In the genomic region with DNA sequence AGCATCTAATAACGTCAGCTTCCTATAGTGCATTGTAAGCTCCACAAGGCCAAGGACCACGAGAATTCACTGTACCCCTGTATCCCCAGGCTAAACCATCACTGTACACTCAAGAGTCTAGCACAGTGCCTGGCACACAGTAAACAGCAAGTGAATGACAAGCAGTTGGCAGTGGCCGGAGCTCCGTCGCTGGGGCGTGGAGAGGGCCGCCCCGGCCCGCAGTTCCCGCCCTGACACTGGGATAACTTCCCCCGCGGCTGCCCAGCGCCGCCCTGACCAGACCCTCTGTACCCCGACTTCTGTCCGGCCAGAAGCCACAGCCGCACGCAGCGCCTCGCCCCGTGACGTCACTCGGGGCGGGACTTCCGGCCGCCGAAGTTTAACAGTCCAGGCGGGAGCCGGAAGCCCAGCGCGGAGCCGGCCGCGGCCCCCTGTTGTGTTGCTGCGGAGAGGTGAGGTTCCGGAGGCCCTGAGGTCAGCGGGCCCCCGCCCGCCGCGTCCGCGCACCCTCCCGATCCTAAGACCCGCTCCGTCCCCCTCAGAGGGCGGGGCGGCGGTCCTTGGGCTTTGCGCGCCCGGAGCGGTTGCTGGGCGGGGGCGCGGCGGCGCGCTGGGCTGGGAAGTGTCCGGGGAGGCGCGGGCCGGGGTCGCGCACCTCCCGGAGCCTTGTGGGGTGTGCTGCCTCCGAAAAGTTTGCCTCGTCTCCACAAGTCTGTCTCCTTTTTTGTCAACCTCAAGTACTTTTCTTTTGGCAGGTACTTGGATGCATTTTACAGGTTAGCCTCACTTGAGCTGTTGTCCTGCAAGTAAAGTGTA, we compare ENCODE assay signal across 1 cellular context.
TF ChIP-seq lines count a peak whose summit lies in the region.

A gene with protein sequence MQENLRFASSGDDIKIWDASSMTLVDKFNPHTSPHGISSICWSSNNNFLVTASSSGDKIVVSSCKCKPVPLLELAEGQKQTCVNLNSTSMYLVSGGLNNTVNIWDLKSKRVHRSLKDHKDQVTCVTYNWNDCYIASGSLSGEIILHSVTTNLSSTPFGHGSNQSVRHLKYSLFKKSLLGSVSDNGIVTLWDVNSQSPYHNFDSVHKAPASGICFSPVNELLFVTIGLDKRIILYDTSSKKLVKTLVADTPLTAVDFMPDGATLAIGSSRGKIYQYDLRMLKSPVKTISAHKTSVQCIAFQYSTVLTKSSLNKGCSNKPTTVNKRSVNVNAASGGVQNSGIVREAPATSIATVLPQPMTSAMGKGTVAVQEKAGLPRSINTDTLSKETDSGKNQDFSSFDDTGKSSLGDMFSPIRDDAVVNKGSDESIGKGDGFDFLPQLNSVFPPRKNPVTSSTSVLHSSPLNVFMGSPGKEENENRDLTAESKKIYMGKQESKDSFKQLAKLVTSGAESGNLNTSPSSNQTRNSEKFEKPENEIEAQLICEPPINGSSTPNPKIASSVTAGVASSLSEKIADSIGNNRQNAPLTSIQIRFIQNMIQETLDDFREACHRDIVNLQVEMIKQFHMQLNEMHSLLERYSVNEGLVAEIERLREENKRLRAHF (plus strand): TSS at position 409 of the 816 bp plus-strand sequence. CDS start 2,503 bp downstream, outside the sequence.

TF ChIP-seq in K562, 482 proteins besides CTCF, POLR2A, EP300 and RAD21 (continued from another document and continues in another):
- TF ChIP-seq, protein P1, sequence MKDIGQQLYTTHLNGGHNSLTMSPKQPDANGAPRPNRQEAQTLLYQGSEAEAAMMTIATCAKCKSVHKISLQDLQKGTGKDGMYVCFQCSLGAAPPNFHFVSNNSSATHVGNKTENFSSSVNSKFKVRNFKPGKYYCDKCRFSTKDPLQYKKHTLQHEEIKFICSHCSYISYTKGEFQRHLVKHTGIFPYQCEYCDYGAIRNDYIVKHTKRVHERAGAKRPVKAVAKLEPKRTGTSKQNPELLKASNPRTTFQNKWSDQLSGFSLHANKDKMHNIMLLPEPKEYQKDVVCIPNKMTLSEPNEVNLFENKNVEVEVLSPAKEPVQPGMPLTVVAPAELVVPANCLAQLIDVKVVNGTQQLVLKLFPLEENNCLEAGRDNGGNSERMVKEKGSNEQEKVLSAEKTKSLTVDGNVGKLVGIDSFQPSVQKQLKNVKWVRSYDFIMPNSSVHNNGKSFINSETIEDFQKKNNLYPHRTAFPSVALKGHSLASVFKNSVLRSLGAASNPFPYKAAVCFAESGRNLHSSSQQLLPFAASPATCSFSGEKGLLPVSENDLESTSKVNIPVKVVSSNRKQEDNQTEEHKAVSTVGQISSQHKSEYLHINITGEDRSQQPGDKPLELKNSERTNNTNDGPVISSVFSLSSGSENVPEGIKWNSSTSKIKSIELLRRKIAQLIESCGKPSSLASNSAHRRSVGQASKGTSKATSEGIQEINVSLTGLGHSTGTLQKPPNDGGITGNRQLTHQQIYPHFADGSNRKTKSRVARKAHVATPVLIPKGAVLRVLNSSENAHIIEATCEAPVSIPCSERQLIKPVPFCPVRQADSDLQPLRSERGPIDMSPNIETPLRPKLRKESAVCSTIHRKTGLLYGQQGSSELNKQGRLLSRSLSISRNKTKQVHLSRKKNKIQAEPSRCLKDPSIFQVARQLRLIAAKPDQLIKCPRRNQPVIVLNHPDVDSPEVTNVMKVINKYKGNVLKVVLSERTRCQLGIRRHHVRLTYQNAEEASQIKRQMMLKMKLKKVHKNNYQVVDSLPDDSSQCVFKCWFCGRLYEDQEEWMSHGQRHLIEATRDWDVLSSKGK (CRISPR knock-in tag; IDR thresholded peaks at IDR 0.05) = no peak
- TF ChIP-seq RB1 (IDR thresholded peaks at IDR 0.05; ENCODE audit: low read depth) (peak; percentile 85), ZBTB7A (IDR thresholded peaks at IDR 0.05; ENCODE audit: borderline replicate concordance, control insufficient read depth, low read depth, low read length) (peak; percentile 94), SIX5 (IDR thresholded peaks at IDR 0.05; ENCODE audit: borderline replicate concordance in 1 of 2, insufficient read depth in 1 of 2, low read depth in 1 of 2, low read length in 2 of 2) (no peak), ZNF384 (IDR thresholded peaks at IDR 0.05; ENCODE audit: low read depth, low read length) (no peak), HEY1 (CRISPR knock-in tag; IDR thresholded peaks at IDR 0.05; ENCODE audit: borderline replicate concordance) (no peak), KDM1A (IDR thresholded peaks at IDR 0.05) (peak; percentile 86 to 91), ZNF197 (CRISPR knock-in tag; IDR thresholded peaks at IDR 0.05; ENCODE audit: low read depth) (no peak), TAF15 (IDR thresholded peaks at IDR 0.05; ENCODE audit: low read depth, low read length) (no peak), NFE2 (IDR thresholded peaks at IDR 0.05; ENCODE audit: low read depth) (no peak), KLF16 (IDR thresholded peaks at IDR 0.05) (no peak), TCF7L2 (IDR thresholded peaks at IDR 0.05; ENCODE audit: low read depth, low read length) (no peak), FOXJ2 (tag; IDR thresholded peaks at IDR 0.05) (no peak), SAFB2 (IDR thresholded peaks at IDR 0.05; ENCODE audit: borderline replicate concordance, low read depth, low read length, severe bottlenecking) (no peak), FOXJ3 (CRISPR knock-in tag; IDR thresholded peaks at IDR 0.05) (no peak), JUN (IDR thresholded peaks at IDR 0.05; ENCODE audit: borderline replicate concordance, low read depth, low read length) (no peak), JUN (CRISPR knock-in tag; IDR thresholded peaks at IDR 0.05; ENCODE audit: borderline replicate concordance) (no peak), TEAD2 (tag; IDR thresholded peaks at IDR 0.05) (no peak), PML (IDR thresholded peaks at IDR 0.05; ENCODE audit: low read length) (no peak; the same call in 1 of the 2 replicates), ASH1L (IDR thresholded peaks at IDR 0.05; ENCODE audit: borderline replicate concordance, low read depth, partially characterized antibody) (no peak), ZC3H11A (IDR thresholded peaks at IDR 0.05; ENCODE audit: low read depth, low read length) (no peak), MYNN (IDR thresholded peaks at IDR 0.05) (no peak), MYNN (CRISPR knock-in tag; IDR thresholded peaks at IDR 0.05) (no peak), ZNF766 (CRISPR knock-in tag; conservative IDR thresholded peaks at IDR 0.05) (peak; percentile 80)
- TF ChIP-seq, protein P2, sequence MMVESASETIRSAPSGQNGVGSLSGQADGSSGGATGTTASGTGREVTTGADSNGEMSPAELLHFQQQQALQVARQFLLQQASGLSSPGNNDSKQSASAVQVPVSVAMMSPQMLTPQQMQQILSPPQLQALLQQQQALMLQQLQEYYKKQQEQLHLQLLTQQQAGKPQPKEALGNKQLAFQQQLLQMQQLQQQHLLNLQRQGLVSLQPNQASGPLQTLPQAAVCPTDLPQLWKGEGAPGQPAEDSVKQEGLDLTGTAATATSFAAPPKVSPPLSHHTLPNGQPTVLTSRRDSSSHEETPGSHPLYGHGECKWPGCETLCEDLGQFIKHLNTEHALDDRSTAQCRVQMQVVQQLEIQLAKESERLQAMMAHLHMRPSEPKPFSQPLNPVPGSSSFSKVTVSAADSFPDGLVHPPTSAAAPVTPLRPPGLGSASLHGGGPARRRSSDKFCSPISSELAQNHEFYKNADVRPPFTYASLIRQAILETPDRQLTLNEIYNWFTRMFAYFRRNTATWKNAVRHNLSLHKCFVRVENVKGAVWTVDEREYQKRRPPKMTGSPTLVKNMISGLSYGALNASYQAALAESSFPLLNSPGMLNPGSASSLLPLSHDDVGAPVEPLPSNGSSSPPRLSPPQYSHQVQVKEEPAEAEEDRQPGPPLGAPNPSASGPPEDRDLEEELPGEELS (CRISPR knock-in tag; IDR thresholded peaks at IDR 0.05; ENCODE audit: borderline replicate concordance) = no peak
- TF ChIP-seq, protein P3, sequence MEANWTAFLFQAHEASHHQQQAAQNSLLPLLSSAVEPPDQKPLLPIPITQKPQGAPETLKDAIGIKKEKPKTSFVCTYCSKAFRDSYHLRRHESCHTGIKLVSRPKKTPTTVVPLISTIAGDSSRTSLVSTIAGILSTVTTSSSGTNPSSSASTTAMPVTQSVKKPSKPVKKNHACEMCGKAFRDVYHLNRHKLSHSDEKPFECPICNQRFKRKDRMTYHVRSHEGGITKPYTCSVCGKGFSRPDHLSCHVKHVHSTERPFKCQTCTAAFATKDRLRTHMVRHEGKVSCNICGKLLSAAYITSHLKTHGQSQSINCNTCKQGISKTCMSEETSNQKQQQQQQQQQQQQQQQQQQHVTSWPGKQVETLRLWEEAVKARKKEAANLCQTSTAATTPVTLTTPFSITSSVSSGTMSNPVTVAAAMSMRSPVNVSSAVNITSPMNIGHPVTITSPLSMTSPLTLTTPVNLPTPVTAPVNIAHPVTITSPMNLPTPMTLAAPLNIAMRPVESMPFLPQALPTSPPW (CRISPR knock-in tag; IDR thresholded peaks at IDR 0.05) = peak; percentile 89
- TF ChIP-seq, protein P4, sequence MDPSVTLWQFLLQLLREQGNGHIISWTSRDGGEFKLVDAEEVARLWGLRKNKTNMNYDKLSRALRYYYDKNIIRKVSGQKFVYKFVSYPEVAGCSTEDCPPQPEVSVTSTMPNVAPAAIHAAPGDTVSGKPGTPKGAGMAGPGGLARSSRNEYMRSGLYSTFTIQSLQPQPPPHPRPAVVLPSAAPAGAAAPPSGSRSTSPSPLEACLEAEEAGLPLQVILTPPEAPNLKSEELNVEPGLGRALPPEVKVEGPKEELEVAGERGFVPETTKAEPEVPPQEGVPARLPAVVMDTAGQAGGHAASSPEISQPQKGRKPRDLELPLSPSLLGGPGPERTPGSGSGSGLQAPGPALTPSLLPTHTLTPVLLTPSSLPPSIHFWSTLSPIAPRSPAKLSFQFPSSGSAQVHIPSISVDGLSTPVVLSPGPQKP (CRISPR knock-in tag; IDR thresholded peaks at IDR 0.05) = no peak
- TF ChIP-seq, protein P5, sequence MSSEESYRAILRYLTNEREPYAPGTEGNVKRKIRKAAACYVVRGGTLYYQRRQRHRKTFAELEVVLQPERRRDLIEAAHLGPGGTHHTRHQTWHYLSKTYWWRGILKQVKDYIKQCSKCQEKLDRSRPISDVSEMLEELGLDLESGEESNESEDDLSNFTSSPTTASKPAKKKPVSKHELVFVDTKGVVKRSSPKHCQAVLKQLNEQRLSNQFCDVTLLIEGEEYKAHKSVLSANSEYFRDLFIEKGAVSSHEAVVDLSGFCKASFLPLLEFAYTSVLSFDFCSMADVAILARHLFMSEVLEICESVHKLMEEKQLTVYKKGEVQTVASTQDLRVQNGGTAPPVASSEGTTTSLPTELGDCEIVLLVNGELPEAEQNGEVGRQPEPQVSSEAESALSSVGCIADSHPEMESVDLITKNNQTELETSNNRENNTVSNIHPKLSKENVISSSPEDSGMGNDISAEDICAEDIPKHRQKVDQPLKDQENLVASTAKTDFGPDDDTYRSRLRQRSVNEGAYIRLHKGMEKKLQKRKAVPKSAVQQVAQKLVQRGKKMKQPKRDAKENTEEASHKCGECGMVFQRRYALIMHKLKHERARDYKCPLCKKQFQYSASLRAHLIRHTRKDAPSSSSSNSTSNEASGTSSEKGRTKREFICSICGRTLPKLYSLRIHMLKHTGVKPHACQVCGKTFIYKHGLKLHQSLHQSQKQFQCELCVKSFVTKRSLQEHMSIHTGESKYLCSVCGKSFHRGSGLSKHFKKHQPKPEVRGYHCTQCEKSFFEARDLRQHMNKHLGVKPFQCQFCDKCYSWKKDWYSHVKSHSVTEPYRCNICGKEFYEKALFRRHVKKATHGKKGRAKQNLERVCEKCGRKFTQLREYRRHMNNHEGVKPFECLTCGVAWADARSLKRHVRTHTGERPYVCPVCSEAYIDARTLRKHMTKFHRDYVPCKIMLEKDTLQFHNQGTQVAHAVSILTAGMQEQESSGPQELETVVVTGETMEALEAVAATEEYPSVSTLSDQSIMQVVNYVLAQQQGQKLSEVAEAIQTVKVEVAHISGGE (CRISPR knock-in tag; IDR thresholded peaks at IDR 0.05) = peak; percentile 62 to 96 (median 63); a peak in 4 of 6 replicates
- TF ChIP-seq, protein P6, sequence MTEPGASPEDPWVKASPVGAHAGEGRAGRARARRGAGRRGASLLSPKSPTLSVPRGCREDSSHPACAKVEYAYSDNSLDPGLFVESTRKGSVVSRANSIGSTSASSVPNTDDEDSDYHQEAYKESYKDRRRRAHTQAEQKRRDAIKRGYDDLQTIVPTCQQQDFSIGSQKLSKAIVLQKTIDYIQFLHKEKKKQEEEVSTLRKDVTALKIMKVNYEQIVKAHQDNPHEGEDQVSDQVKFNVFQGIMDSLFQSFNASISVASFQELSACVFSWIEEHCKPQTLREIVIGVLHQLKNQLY (CRISPR knock-in tag; conservative IDR thresholded peaks at IDR 0.05) = no peak
- TF ChIP-seq, protein P7, sequence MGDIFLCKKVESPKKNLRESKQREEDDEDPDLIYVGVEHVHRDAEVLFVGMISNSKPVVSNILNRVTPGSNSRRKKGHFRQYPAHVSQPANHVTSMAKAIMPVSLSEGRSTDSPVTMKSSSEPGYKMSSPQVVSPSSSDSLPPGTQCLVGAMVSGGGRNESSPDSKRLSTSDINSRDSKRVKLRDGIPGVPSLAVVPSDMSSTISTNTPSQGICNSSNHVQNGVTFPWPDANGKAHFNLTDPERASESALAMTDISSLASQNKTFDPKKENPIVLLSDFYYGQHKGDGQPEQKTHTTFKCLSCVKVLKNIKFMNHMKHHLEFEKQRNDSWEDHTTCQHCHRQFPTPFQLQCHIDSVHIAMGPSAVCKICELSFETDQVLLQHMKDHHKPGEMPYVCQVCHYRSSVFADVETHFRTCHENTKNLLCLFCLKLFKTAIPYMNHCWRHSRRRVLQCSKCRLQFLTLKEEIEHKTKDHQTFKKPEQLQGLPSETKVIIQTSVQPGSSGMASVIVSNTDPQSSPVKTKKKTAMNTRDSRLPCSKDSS (IDR thresholded peaks at IDR 0.05; ENCODE audit: low read depth, partially characterized antibody) = no peak
- TF ChIP-seq, protein P8, sequence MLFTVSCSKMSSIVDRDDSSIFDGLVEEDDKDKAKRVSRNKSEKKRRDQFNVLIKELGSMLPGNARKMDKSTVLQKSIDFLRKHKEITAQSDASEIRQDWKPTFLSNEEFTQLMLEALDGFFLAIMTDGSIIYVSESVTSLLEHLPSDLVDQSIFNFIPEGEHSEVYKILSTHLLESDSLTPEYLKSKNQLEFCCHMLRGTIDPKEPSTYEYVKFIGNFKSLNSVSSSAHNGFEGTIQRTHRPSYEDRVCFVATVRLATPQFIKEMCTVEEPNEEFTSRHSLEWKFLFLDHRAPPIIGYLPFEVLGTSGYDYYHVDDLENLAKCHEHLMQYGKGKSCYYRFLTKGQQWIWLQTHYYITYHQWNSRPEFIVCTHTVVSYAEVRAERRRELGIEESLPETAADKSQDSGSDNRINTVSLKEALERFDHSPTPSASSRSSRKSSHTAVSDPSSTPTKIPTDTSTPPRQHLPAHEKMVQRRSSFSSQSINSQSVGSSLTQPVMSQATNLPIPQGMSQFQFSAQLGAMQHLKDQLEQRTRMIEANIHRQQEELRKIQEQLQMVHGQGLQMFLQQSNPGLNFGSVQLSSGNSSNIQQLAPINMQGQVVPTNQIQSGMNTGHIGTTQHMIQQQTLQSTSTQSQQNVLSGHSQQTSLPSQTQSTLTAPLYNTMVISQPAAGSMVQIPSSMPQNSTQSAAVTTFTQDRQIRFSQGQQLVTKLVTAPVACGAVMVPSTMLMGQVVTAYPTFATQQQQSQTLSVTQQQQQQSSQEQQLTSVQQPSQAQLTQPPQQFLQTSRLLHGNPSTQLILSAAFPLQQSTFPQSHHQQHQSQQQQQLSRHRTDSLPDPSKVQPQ (CRISPR knock-in tag; IDR thresholded peaks at IDR 0.05; ENCODE audit: borderline replicate concordance) = no peak
